15 cellular contexts compared by ENCODE assay signal in the genomic region with DNA sequence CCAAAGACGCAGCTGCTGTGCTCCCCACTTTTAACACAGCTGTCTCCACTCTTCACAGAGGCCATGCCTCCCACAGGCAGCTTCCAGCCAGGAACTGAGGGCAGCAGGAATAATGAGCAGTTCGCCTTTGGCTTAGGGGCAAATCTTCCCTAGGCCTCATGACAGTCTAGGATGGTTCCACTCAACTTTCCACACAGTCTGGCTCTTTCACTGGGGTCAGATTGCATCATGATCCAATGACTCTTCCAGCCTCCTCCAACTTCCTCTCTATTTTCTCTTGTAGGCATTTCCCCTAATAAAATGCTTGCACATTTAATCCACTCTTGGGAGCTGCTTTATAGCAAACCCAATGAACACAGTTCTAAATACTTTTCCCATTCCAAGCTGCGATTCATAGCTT.
DNase-seq lines count a peak whose midpoint lies in the region; ATAC-seq and TF ChIP-seq lines count a peak whose summit lies in the region.
"Had no signal": no experiment of that assay in that cellular context is flagged by ENCODE, and none has a peak within 500 bp of the region (broad histone marks: within the 10 kb centered on the region; RNA-seq: fewer than 3 reads in every experiment).

No MANE protein-coding gene starts in this region.

- no peak overlapping the region for H3K9ac ChIP-seq in SK-N-SH

- H4K20me1 ChIP-seq in SK-N-SH (ENCODE audit: insufficient read depth): no peaks in the 10 kb centered on the region

- no peak overlapping the region for H2AFZ ChIP-seq in SK-N-SH (ENCODE audit: low read depth)

- no peak overlapping the region for H3K4me2 ChIP-seq in SK-N-SH

- H3K36me3 ChIP-seq in HEK293 (ENCODE audit: control insufficient read depth in 2 of 2, insufficient read depth in 1 of 2, low read length in 2 of 2) (no peaks in the 10 kb centered on the region), SJCRH30 (no peaks in the 10 kb centered on the region), SK-N-SH (replicated peaks in 1 of 2; ENCODE audit: control insufficient read depth in 1 of 2, insufficient read depth in 2 of 2, low read length in 1 of 2) (no peaks in the 10 kb centered on the region)
- H3K36me3 ChIP-seq: prostate gland, vagina had no signal

- POLR2A ChIA-PET in HEK293 (lab: Yijun Ruan, JAX) (no interaction called here), SK-N-SH (lab: Yijun Ruan, JAX) (no interaction called here)

- H3K79me2 ChIP-seq in SK-N-SH (ENCODE audit: insufficient read depth): no peaks in the 10 kb centered on the region

- no peaks in the 10 kb centered on the region for H3F3A ChIP-seq in SK-N-SH (replicated peaks; ENCODE audit: insufficient read depth)

- no peaks in the 10 kb centered on the region for H3K9me3 ChIP-seq in HEK293 (ENCODE audit: control insufficient read depth, insufficient read depth, low read depth, low read length)
- H3K9me3 ChIP-seq in SJCRH30 (replicated peaks): no peaks in the 10 kb centered on the region
- no peaks in the 10 kb centered on the region for H3K9me3 ChIP-seq in SK-N-SH
- H3K9me3 ChIP-seq: prostate gland, vagina had no signal

- H3K4me3 ChIP-seq in HEK293 (ENCODE audit: low read depth, low read length) (no peak overlapping the region), SJCRH30 (no peak overlapping the region), foreskin fibroblast (ENCODE audit: low read depth in 1 of 2, low read length in 2 of 2) (no peak overlapping the region), skeletal muscle cell (ENCODE audit: low read depth, low read length) (no peak overlapping the region), SK-N-SH (ENCODE audit: low read depth in 2 of 2, low read length in 1 of 2) (no peak overlapping the region)
- H3K4me3 ChIP-seq: prostate gland, vagina had no signal

- DNase-seq in SJCRH30 (peak; percentile 93 to 97), foreskin fibroblast (peak; percentile 76 to 87), skeletal muscle cell (ENCODE audit: low read depth) (peak; percentile 58), COLO668 (lab: John Stamatoyannopoulos, UW; ENCODE audit: unreplicated experiment) (no peak), SK-N-SH (no peak)
- no peak for DNase-seq in activated naive CD4-positive, alpha-beta T cell (lab: John Stamatoyannopoulos, UW)
- DNase-seq: activated CD4-positive, alpha-beta T cell treated with anti-CD3 and anti-CD28 coated beads for 36 hours; activated naive CD4-positive, alpha-beta T cell treated with anti-CD3 and anti-CD28 coated beads for 36 hours; DND-41; effector CD8-positive, alpha-beta T cell had no signal

- no peak for ATAC-seq in GM19328 (IDR thresholded peaks at IDR 0.05; ENCODE audit: unreplicated experiment)
- ATAC-seq: activated CD4-positive, alpha-beta T cell treated with anti-CD3 and anti-CD28 coated beads for 36 hours; Panc1 had no signal

- peaks cover 12% of the 10 kb centered on the region; the same call in 1 of the 2 replicates for H3K4me1 ChIP-seq in HEK293 (ENCODE audit: control insufficient read depth, insufficient read depth, low read length)
- H3K4me1 ChIP-seq in SJCRH30: peaks cover 51% of the 10 kb centered on the region
- H3K4me1 ChIP-seq in SK-N-SH (ENCODE audit: control insufficient read depth in 1 of 2, insufficient read depth in 2 of 2, low read depth in 1 of 2, low read length in 1 of 2): no peaks in the 10 kb centered on the region; a peak in 2 of 4 replicates
- H3K4me1 ChIP-seq: prostate gland, vagina had no signal

- TF ChIP-seq EP300 in SK-N-SH (IDR thresholded peaks at IDR 0.05; ENCODE audit: borderline replicate concordance in 1 of 2, low read depth in 1 of 2, low read length in 1 of 2): no peak

- 85% methylated on average over 3 of the region's 3 CpGs for WGBS in SK-N-SH (ENCODE audit: low lambda C conversion rate)

- H3K27me3 ChIP-seq in SJCRH30 (no peaks in the 10 kb centered on the region), SK-N-SH (ENCODE audit: insufficient read depth) (no peaks in the 10 kb centered on the region)
- H3K27me3 ChIP-seq: vagina had no signal

- H3K9me2 ChIP-seq in SK-N-SH: no peaks in the 10 kb centered on the region

- TF ChIP-seq RAD21 in SK-N-SH (IDR thresholded peaks at IDR 0.05; ENCODE audit: low read length): no peak

- TF ChIP-seq CTCF in HEK293 (tag by site-specific recombination; IDR thresholded peaks at IDR 0.05): no peak
- no peak for TF ChIP-seq CTCF in foreskin fibroblast (IDR thresholded peaks at IDR 0.05; ENCODE audit: low read depth, low read length)
- TF ChIP-seq CTCF in SK-N-SH (IDR thresholded peaks at IDR 0.05): no peak

- H3K27ac ChIP-seq in HEK293 (ENCODE audit: extremely low read depth, low read depth, low read length) (no peak overlapping the region), SJCRH30 (peak overlapping the region; percentile 53), SK-N-SH (ENCODE audit: low read depth in 2 of 2, low read length in 1 of 2) (no peak overlapping the region)
- H3K27ac ChIP-seq: prostate gland, vagina had no signal

- CTCF ChIA-PET in HEK293 (lab: Yijun Ruan, JAX): interaction anchor here (0.6 kb wide), 1 partner anchor 134 kb away, joined by 4 read pairs; no protein-coding TSS in a partner anchor
- CTCF ChIA-PET in SK-N-SH (lab: Yijun Ruan, JAX): interaction anchor here (0.7 kb wide), 1 partner anchor 10 kb away, joined by 3 read pairs; no protein-coding TSS in a partner anchor

TF ChIP-seq in HEK293, 187 proteins besides CTCF, POLR2A, EP300 and RAD21:
- TF ChIP-seq KLF1 (tag by site-specific recombination; IDR thresholded peaks at IDR 0.05) (no peak), ZNF610 (tag by site-specific recombination; IDR thresholded peaks at IDR 0.05; ENCODE audit: borderline replicate concordance) (no peak), ZNF530 (tag by site-specific recombination; IDR thresholded peaks at IDR 0.05; ENCODE audit: low read depth) (no peak), ZNF426 (tag by site-specific recombination; IDR thresholded peaks at IDR 0.05) (no peak), ZFHX2 (tag by site-specific recombination; conservative IDR thresholded peaks at IDR 0.05) (0 out of 2 replicates have a peak, but pooled peaks have one; percentile 14)
- TF ChIP-seq, protein P1, sequence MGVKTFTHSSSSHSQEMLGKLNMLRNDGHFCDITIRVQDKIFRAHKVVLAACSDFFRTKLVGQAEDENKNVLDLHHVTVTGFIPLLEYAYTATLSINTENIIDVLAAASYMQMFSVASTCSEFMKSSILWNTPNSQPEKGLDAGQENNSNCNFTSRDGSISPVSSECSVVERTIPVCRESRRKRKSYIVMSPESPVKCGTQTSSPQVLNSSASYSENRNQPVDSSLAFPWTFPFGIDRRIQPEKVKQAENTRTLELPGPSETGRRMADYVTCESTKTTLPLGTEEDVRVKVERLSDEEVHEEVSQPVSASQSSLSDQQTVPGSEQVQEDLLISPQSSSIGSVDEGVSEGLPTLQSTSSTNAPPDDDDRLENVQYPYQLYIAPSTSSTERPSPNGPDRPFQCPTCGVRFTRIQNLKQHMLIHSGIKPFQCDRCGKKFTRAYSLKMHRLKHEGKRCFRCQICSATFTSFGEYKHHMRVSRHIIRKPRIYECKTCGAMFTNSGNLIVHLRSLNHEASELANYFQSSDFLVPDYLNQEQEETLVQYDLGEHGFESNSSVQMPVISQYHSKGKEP (tag by site-specific recombination; IDR thresholded peaks at IDR 0.05): no peak

TF ChIP-seq in SK-N-SH, 30 proteins besides CTCF, POLR2A, EP300 and RAD21 (continues in another document):
- no peak for TF ChIP-seq RCOR1 (IDR thresholded peaks at IDR 0.05; ENCODE audit: low read length)
- TF ChIP-seq NFIC (IDR thresholded peaks at IDR 0.05; ENCODE audit: borderline replicate concordance): no peak
- TF ChIP-seq, protein P2, sequence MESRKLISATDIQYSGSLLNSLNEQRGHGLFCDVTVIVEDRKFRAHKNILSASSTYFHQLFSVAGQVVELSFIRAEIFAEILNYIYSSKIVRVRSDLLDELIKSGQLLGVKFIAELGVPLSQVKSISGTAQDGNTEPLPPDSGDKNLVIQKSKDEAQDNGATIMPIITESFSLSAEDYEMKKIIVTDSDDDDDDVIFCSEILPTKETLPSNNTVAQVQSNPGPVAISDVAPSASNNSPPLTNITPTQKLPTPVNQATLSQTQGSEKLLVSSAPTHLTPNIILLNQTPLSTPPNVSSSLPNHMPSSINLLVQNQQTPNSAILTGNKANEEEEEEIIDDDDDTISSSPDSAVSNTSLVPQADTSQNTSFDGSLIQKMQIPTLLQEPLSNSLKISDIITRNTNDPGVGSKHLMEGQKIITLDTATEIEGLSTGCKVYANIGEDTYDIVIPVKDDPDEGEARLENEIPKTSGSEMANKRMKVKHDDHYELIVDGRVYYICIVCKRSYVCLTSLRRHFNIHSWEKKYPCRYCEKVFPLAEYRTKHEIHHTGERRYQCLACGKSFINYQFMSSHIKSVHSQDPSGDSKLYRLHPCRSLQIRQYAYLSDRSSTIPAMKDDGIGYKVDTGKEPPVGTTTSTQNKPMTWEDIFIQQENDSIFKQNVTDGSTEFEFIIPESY (IDR thresholded peaks at IDR 0.05; ENCODE audit: borderline replicate concordance, low read depth): no peak
- no peak for TF ChIP-seq FOXJ3 (CRISPR knock-in tag; IDR thresholded peaks at IDR 0.05)
- TF ChIP-seq FOXM1 (IDR thresholded peaks at IDR 0.05; ENCODE audit: low read depth): no peak
- no peak for TF ChIP-seq SMC3 (IDR thresholded peaks at IDR 0.05; ENCODE audit: low read depth, low read length)
- no peak for TF ChIP-seq RXRA (IDR thresholded peaks at IDR 0.05; ENCODE audit: borderline replicate concordance, low read depth)
- TF ChIP-seq, protein P3, sequence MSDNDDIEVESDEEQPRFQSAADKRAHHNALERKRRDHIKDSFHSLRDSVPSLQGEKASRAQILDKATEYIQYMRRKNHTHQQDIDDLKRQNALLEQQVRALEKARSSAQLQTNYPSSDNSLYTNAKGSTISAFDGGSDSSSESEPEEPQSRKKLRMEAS (IDR thresholded peaks at IDR 0.05; ENCODE audit: low read depth): no peak
- TF ChIP-seq, protein P4, sequence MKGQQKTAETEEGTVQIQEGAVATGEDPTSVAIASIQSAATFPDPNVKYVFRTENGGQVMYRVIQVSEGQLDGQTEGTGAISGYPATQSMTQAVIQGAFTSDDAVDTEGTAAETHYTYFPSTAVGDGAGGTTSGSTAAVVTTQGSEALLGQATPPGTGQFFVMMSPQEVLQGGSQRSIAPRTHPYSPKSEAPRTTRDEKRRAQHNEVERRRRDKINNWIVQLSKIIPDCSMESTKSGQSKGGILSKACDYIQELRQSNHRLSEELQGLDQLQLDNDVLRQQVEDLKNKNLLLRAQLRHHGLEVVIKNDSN (IDR thresholded peaks at IDR 0.05; ENCODE audit: borderline replicate concordance, low read depth): no peak
- TF ChIP-seq SIN3A (IDR thresholded peaks at IDR 0.05; ENCODE audit: borderline replicate concordance, low read depth, low read length): no peak
- TF ChIP-seq RFX5 (IDR thresholded peaks at IDR 0.05; ENCODE audit: low read length): no peak

Comparison
In these comparisons a context has a peak if more than half of its experiments do, and no peak if none do; other contexts are left out.
1. DNase-seq: peak in SJCRH30 (2 of 2), foreskin fibroblast (2 of 2) and skeletal muscle cell (single experiment); none in COLO668 (single experiment), SK-N-SH (single experiment) and activated naive CD4-positive, alpha-beta T cell (0 of 4).